ENCODE assay signal across 7 cellular contexts in the genomic region with DNA sequence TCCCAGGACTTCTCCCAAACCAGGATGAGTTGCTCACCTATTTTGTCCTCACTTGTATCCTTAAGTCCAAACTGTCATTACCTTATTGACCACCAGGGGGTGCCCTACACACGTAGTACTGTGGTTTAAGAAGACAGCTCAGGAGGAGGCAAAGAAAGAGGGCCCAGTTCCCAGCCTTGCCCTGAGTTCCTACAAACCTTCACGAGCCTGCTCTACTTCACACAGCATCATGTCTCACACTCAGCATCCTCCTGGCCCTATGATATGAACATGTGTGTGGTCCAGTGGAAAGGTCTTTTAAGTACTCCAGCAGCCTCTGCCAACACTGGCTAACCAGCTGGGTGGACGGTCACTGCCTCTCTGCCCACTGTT. TPM values are rescaled to one million over a fixed set of nuclear protein-coding genes. Genes with fewer than 3 reads are reported as not detected.
DNase-seq lines count a peak whose midpoint lies in the region; ATAC-seq and TF ChIP-seq lines count a peak whose summit lies in the region.

No MANE protein-coding gene starts in this region.

- peak; percentile 65 to 89 for TF ChIP-seq CTCF in right atrium auricular region (IDR thresholded peaks at IDR 0.05)

- peaks cover 20% of the 10 kb centered on the region for H3K36me3 Mint-ChIP-seq in T-helper 2 cell treated with Interferon-gamma antibody and Interleukin-4, amounts not matched to agents 5 μg/mL and 100 μg/mL, for 36 hours (ENCODE audit: low read depth)

- peaks cover 32% of the 10 kb centered on the region for H3K4me1 Mint-ChIP-seq in T-helper 2 cell treated with Interferon-gamma antibody and Interleukin-4, amounts not matched to agents 5 μg/mL and 100 μg/mL, for 36 hours (ENCODE audit: low read depth)

- H3K36me3 ChIP-seq in right atrium auricular region, result no peaks in the 10 kb centered on the region

- H3K27me3 ChIP-seq in right atrium auricular region, result no peaks in the 10 kb centered on the region

- peak overlapping the region; percentile 44 for H3K27ac Mint-ChIP-seq in T-helper 2 cell treated with Interferon-gamma antibody and Interleukin-4, amounts not matched to agents 5 μg/mL and 100 μg/mL, for 36 hours

- H3K9me3 Mint-ChIP-seq in T-helper 2 cell treated with Interferon-gamma antibody and Interleukin-4, amounts not matched to agents 5 μg/mL and 100 μg/mL, for 36 hours, result no peaks in the 10 kb centered on the region

- peak; percentile 44 for ATAC-seq in GM18511 (IDR thresholded peaks at IDR 0.05; ENCODE audit: unreplicated experiment)
- ATAC-seq in sciatic nerve, result peak; percentile 65
- ATAC-seq in HG03521 (IDR thresholded peaks at IDR 0.05; ENCODE audit: unreplicated experiment), result no peak

- peaks cover 0 to 25% of the 10 kb centered on the region in 2 donors for H3K4me1 ChIP-seq in right atrium auricular region

- intact Hi-C loops in sciatic nerve (cut with DNase I), result no loop called here

- no peak overlapping the region for H3K4me3 ChIP-seq in right atrium auricular region

- H3K9me3 ChIP-seq in right atrium auricular region, result no peaks in the 10 kb centered on the region

- H3K4me3 Mint-ChIP-seq in T-helper 2 cell treated with Interferon-gamma antibody and Interleukin-4, amounts not matched to agents 5 μg/mL and 100 μg/mL, for 36 hours, result peak overlapping the region; percentile 22

- peaks cover 6% of the 10 kb centered on the region for H3K27me3 Mint-ChIP-seq in T-helper 2 cell treated with Interferon-gamma antibody and Interleukin-4, amounts not matched to agents 5 μg/mL and 100 μg/mL, for 36 hours (ENCODE audit: low read depth)

- DNase-seq in NCI-H2029 treated with DMSO at 0.1 percent for 48 hours (lab: John Stamatoyannopoulos, UW) (peak; percentile 74), amniotic stem cell (lab: John Stamatoyannopoulos, UW) (peak; percentile 90), right atrium auricular region (ENCODE audit: low spot score) (peak; percentile 98), sciatic nerve (ENCODE audit: low spot score) (peak; percentile 92)
- DNase-seq in T-helper 2 cell treated with Interferon-gamma antibody and Interleukin-4, amounts not matched to agents 5 μg/mL and 100 μg/mL, for 36 hours (ENCODE audit: low spot score), result peak; percentile 79

- H3K27ac ChIP-seq in right atrium auricular region, result no peak overlapping the region

RNA-seq across cellular contexts. Expression of gene ZNF784, which starts 8.1 kb away (rescaled TPM):
- total RNA-seq in right atrium auricular region, result 10 to 100 TPM in 1 of 2 donors, 1 to 10 TPM in 1; 7.8 to 10.6 TPM
- 4.0 TPM for total RNA-seq in sciatic nerve

RNA-seq across cellular contexts. Expression of gene ZNF580, which starts 8.4 kb away (rescaled TPM):
- 10 to 100 TPM; 15.3 to 26.2 TPM for total RNA-seq in right atrium auricular region
- total RNA-seq in sciatic nerve, result 42.2 TPM

RNA-seq across cellular contexts. Expression of gene ZNF581, which starts 11.0 kb away (rescaled TPM):
- 1 to 10 TPM; 7.5 to 8.6 TPM for total RNA-seq in right atrium auricular region
- 17.2 TPM for total RNA-seq in sciatic nerve

RNA-seq across cellular contexts. Expression of gene CCDC106, which starts 15.6 kb away (rescaled TPM):
- total RNA-seq in right atrium auricular region (10 to 100 TPM; 19.1 to 30.0 TPM), sciatic nerve (14.0 TPM)

RNA-seq across cellular contexts. Expression of gene U2AF2, which starts 22.4 kb away (rescaled TPM):
- total RNA-seq in right atrium auricular region (10 to 100 TPM; 39.0 to 61.0 TPM), sciatic nerve (127 TPM)
